In genomic region chr19:37909661-37910199, GRCh38 we compare ENCODE assay signal across 1 cellular context.
TF ChIP-seq lines count a peak whose summit lies in the region.

No MANE protein-coding gene starts in this region.

TF ChIP-seq in GM12878, 131 proteins besides CTCF, POLR2A, EP300 and RAD21:
- TF ChIP-seq NKRF (conservative IDR thresholded peaks at IDR 0.05) (no peak), MXI1 (IDR thresholded peaks at IDR 0.05; ENCODE audit: low read depth, low read length) (peak; percentile 55; the same call in 1 of the 2 replicates), ZNF384 (IDR thresholded peaks at IDR 0.05; ENCODE audit: borderline replicate concordance, low read depth, low read length) (peak; percentile 87), RAD51 (IDR thresholded peaks at IDR 0.05) (peak; percentile 77)
